In genomic region chr7:142583424-142583823, GRCh38 we compare ENCODE assay signal across 9 cellular contexts.
DNase-seq lines count a peak whose midpoint lies in the region; ATAC-seq and TF ChIP-seq lines count a peak whose summit lies in the region.
"Had no signal": no experiment of that assay in that cellular context is flagged by ENCODE, and none has a peak within 500 bp of the region (broad histone marks: within the 10 kb centered on the region; RNA-seq: fewer than 3 reads in every experiment).

No MANE protein-coding gene starts in this region.

- H3K27me3 ChIP-seq in dorsolateral prefrontal cortex (no peaks in the 10 kb centered on the region), prostate gland (replicated peaks; ENCODE audit: insufficient read depth) (no peaks in the 10 kb centered on the region)
- H3K27me3 ChIP-seq: neutrophil had no signal

- intact Hi-C loops in dorsolateral prefrontal cortex (cut with DNase I) (no loop called here), prostate gland (cut with DNase I) (no loop called here)

- 18% methylated on average over 2 of the region's 2 CpGs for WGBS in prostate gland

- no peaks in the 10 kb centered on the region for H3K36me3 ChIP-seq in prostate gland
- H3K36me3 ChIP-seq: neutrophil had no signal

- no peaks in the 10 kb centered on the region for H3K9me3 ChIP-seq in prostate gland
- H3K9me3 ChIP-seq: neutrophil had no signal

- H3K4me3 ChIP-seq in NB4 (ENCODE audit: low read depth, low read length) (no peak overlapping the region), dorsolateral prefrontal cortex (no peak overlapping the region), prostate gland (no peak overlapping the region)

- ATAC-seq in GM18502 (IDR thresholded peaks at IDR 0.05; ENCODE audit: poor library complexity, unreplicated experiment): peak; percentile 72

- H3K27ac ChIP-seq in epithelial cell of prostate (no peak overlapping the region), dorsolateral prefrontal cortex (no peak overlapping the region), prostate gland (no peak overlapping the region)
- H3K27ac ChIP-seq: neutrophil had no signal

- DNase-seq in HCEC 1CT (peak; percentile 87), NB4 (ENCODE audit: low read depth) (peak; percentile 14), epithelial cell of prostate (ENCODE audit: low read depth, low spot score) (peak; percentile 54), dorsolateral prefrontal cortex (no peak), DMS53 (lab: John Stamatoyannopoulos, UW) (no peak), prostate gland (ENCODE audit: low spot score) (no peak)
- peak in 2 of 3 donors; percentile 15 to 33 for DNase-seq in stimulated activated CD4-positive, alpha-beta T cell treated with anti-CD3 and anti-CD28 coated beads, TNF-alpha, amount 100 ng/mL, for 48 hours (ENCODE audit: low read depth in 3 of 3)

- TF ChIP-seq POLR2A in NB4 (IDR thresholded peaks at IDR 0.05; ENCODE audit: extremely low read depth, insufficient read length) (no peak), prostate gland (IDR thresholded peaks at IDR 0.05) (no peak)

- no peak for TF ChIP-seq CTCF in NB4 (IDR thresholded peaks at IDR 0.05; ENCODE audit: low read depth, low read length)
- TF ChIP-seq CTCF in dorsolateral prefrontal cortex (IDR thresholded peaks at IDR 0.05 in 54 of 56, conservative IDR thresholded peaks at IDR 0.05 in 2 of 56; ENCODE audit: low read depth in 1 of 56, partially characterized antibody in 56 of 56): no peak
- TF ChIP-seq CTCF in prostate gland (IDR thresholded peaks at IDR 0.05): no peak

- H3K4me1 ChIP-seq in prostate gland (replicated peaks): no peaks in the 10 kb centered on the region

Comparison
In these comparisons a context has a peak if more than half of its experiments do, and no peak if none do; other contexts are left out.
1. DNase-seq: peak in HCEC 1CT (single experiment), NB4 (single experiment), epithelial cell of prostate (single experiment) and stimulated activated CD4-positive, alpha-beta T cell treated with anti-CD3 and anti-CD28 coated beads, TNF-alpha, amount 100 ng/mL, for 48 hours (2 of 3); none in dorsolateral prefrontal cortex (0 of 10), DMS53 (single experiment) and prostate gland (single experiment).